ENCODE assay signal across 8 cellular contexts in genomic region chr3:124688580-124689454, GRCh38. TPM values are rescaled to one million over a fixed set of nuclear protein-coding genes. Genes with fewer than 3 reads are reported as not detected.
A peak's percentile ranks its signal among the peaks of the same experiment; 100 is the strongest.
DNase-seq lines count a peak whose midpoint lies in the region; ATAC-seq and TF ChIP-seq lines count a peak whose summit lies in the region.

No MANE protein-coding gene starts in this region.

- no peaks in the 10 kb centered on the region for H3K9me3 Mint-ChIP-seq in T-cell

- H3K9me3 ChIP-seq in adipocyte (ENCODE audit: control insufficient read depth, low read length) (no peaks in the 10 kb centered on the region), left ventricle myocardium inferior (replicated peaks) (no peaks in the 10 kb centered on the region)

- peak; percentile 74 for ATAC-seq in Right ventricle myocardium inferior
- peak; percentile 65 to 86 (median 75) for ATAC-seq in T-cell (replicated peaks in 1 of 4)
- no peak for ATAC-seq in HG02588 (IDR thresholded peaks at IDR 0.05; ENCODE audit: unreplicated experiment)

- H3K27ac Mint-ChIP-seq in T-cell = no peak overlapping the region

- H3K27ac ChIP-seq in left ventricle myocardium inferior (replicated peaks) = no peak overlapping the region

- CTCF ChIA-PET in T-cell (lab: Charles Lee) = interaction anchor here (0.6 to 2.7 kb wide), 24 partner anchors 8 to 719 kb away, joined by 3 to 17 read pairs (median 3); no protein-coding TSS in a partner anchor

- H3K27me3 ChIP-seq in adipocyte (replicated peaks; ENCODE audit: control insufficient read depth, insufficient read depth, low read length) = no peaks in the 10 kb centered on the region
- no peaks in the 10 kb centered on the region for H3K27me3 ChIP-seq in left ventricle myocardium inferior (ENCODE audit: low read depth)

- H3K36me3 Mint-ChIP-seq in T-cell = no peaks in the 10 kb centered on the region

- intact Hi-C loops in Right ventricle myocardium inferior (cut with DNase I) = loop anchor here (1.0 kb wide), 1 partner anchor 124 kb away; no protein-coding TSS in a partner anchor
- intact Hi-C loops in cardiac septum (cut with DNase I) = loop anchor here (1.0 kb wide), 1 partner anchor 124 kb away; no protein-coding TSS in a partner anchor
- intact Hi-C loops in left ventricle myocardium inferior (cut with micrococcal nuclease) = loop anchor here (2.0 kb wide), 1 partner anchor 124 kb away; no protein-coding TSS in a partner anchor

- TF ChIP-seq POLR2A in NB4 (IDR thresholded peaks at IDR 0.05; ENCODE audit: extremely low read depth, insufficient read length) = no peak

- peaks cover 0 to 4% (median 4%) of the 10 kb centered on the region in 3 donors for H3K4me1 Mint-ChIP-seq in T-cell

- TF ChIP-seq CTCF in NB4 (IDR thresholded peaks at IDR 0.05; ENCODE audit: low read depth, low read length) (peak; percentile 75), left ventricle myocardium inferior (IDR thresholded peaks at IDR 0.05; ENCODE audit: borderline replicate concordance) (peak; percentile 93)

- no peak overlapping the region for H3K9ac ChIP-seq in adipocyte (ENCODE audit: low read length)

- peaks cover 18 to 27% of the 10 kb centered on the region in 2 donors for H3K27me3 Mint-ChIP-seq in T-cell

- peak; percentile 84 for DNase-seq in Right ventricle myocardium inferior (ENCODE audit: missing footprints)
- no peak for DNase-seq in cardiac septum (ENCODE audit: low spot score)
- DNase-seq in NB4 (ENCODE audit: low read depth) = peak; percentile 67
- peak; percentile 11 to 70 (median 57) for DNase-seq in T-cell
- DNase-seq in adipocyte (ENCODE audit: low read depth) = peak; percentile 93
- peak; percentile 66 for DNase-seq in left ventricle myocardium inferior
- DNase-seq in retina = peak; percentile 71

- H3K4me3 Mint-ChIP-seq in T-cell = no peak overlapping the region

- no peak overlapping the region for H3K4me3 ChIP-seq in NB4 (ENCODE audit: low read depth, low read length)
- H3K4me3 ChIP-seq in adipocyte (ENCODE audit: low read length) = no peak overlapping the region
- no peak overlapping the region for H3K4me3 ChIP-seq in left ventricle myocardium inferior

- H3K36me3 ChIP-seq in adipocyte (ENCODE audit: control insufficient read depth, insufficient read depth, low read length, severe bottlenecking) (no peaks in the 10 kb centered on the region), left ventricle myocardium inferior (no peaks in the 10 kb centered on the region)

- POLR2A ChIA-PET in T-cell (lab: Charles Lee) = interaction anchor here in 1 of 2 donors (1.2 kb wide), 1 partner anchor 17 kb away, joined by 4 read pairs; no protein-coding TSS in a partner anchor

- H3K4me1 ChIP-seq in adipocyte (ENCODE audit: control insufficient read depth, insufficient read depth, low read length) = peaks cover 14% of the 10 kb centered on the region
- H3K4me1 ChIP-seq in left ventricle myocardium inferior = peaks cover 38% of the 10 kb centered on the region

RNA-seq across cellular contexts. Expression of gene UMPS, which starts 41.4 kb away (rescaled TPM):
- 9.4 TPM for total RNA-seq in Right ventricle myocardium inferior
- total RNA-seq in cardiac septum = 13.5 TPM
- 10 to 100 TPM; 14.9 to 29.6 (median 21.1) TPM for total RNA-seq in T-cell
- 9.0 TPM for total RNA-seq in left ventricle myocardium inferior
